Comparison of ENCODE assay signal across 37 cellular contexts in genomic region chr5:15560421-15560820, GRCh38.
"Had no signal": no experiment of that assay in that cellular context is flagged by ENCODE, and none has a peak within 500 bp of the region (broad histone marks: within the 10 kb centered on the region; RNA-seq: fewer than 3 reads in every experiment).

No MANE protein-coding gene starts in this region.

- H3K4me1 ChIP-seq: body of pancreas, Peyer's patch had no signal

- H3K27me3 ChIP-seq: body of pancreas, breast epithelium, Peyer's patch had no signal

- H3K4me3 ChIP-seq: body of pancreas, breast epithelium, Peyer's patch had no signal

- H3K4me1 Mint-ChIP-seq: activated B cell treated with CpG ODN at 0.5 μM for 24 hours; activated CD4-positive, alpha-beta memory T cell treated with anti-CD3 and anti-CD28 coated beads, Interleukin-2, amount 10 ng/mL, durations not matched to agents 7 days and 5 days; activated CD8-positive, alpha-beta memory T cell treated with anti-CD3 and anti-CD28 coated beads, Interleukin-2, amount 10 ng/mL, durations not matched to agents 7 days and 5 days; activated naive CD4-positive, alpha-beta T cell treated with anti-CD3 and anti-CD28 coated beads, Interleukin-2, amount 10 ng/mL, durations not matched to agents 7 days and 5 days; activated naive CD8-positive, alpha-beta T cell treated with anti-CD3 and anti-CD28 coated beads, Interleukin-2, amount 50 U/mL, for 24 hours; T-cell; T-helper 17 cell had no signal

- H3K27ac ChIP-seq: body of pancreas, breast epithelium, Peyer's patch, VCaP had no signal

- H3K36me3 Mint-ChIP-seq: activated CD8-positive, alpha-beta memory T cell treated with anti-CD3 and anti-CD28 coated beads, Interleukin-2, amount 10 ng/mL, durations not matched to agents 7 days and 5 days; activated naive CD4-positive, alpha-beta T cell treated with anti-CD3 and anti-CD28 coated beads, Interleukin-2, amount 10 ng/mL, durations not matched to agents 7 days and 5 days; activated naive CD8-positive, alpha-beta T cell; T-cell had no signal

- H3K9me3 ChIP-seq: body of pancreas, Peyer's patch had no signal

- H3K36me3 ChIP-seq: breast epithelium, Peyer's patch had no signal

- H3K4me3 Mint-ChIP-seq: activated B cell treated with CpG ODN at 0.5 μM for 24 hours; activated CD4-positive, alpha-beta memory T cell treated with anti-CD3 and anti-CD28 coated beads, Interleukin-2, amount 10 ng/mL, durations not matched to agents 7 days and 5 days; activated CD8-positive, alpha-beta memory T cell treated with anti-CD3 and anti-CD28 coated beads, Interleukin-2, amount 10 ng/mL, durations not matched to agents 7 days and 5 days; activated naive CD4-positive, alpha-beta T cell treated with anti-CD3 and anti-CD28 coated beads, Interleukin-2, amount 10 ng/mL, durations not matched to agents 7 days and 5 days; activated naive CD8-positive, alpha-beta T cell; activated naive CD8-positive, alpha-beta T cell treated with anti-CD3 and anti-CD28 coated beads, Interleukin-2, amount 50 U/mL, for 24 hours; T-cell; T-helper 17 cell had no signal

- DNase-seq: activated B cell treated with CpG ODN at 0.5 μM for 24 hours; activated CD4-positive, alpha-beta memory T cell treated with anti-CD3 and anti-CD28 coated beads, Interleukin-2, amount 10 ng/mL, durations not matched to agents 7 days and 5 days; activated CD4-positive, alpha-beta T cell treated with anti-CD3 and anti-CD28 coated beads for 4 hours; activated CD4-positive, CD25-positive, alpha-beta regulatory T cell treated with anti-CD3 and anti-CD28 coated beads, Interleukin-2, amount 50 U/mL, for 72 hours; activated CD8-positive, alpha-beta memory T cell treated with anti-CD3 and anti-CD28 coated beads for 24 hours; activated CD8-positive, alpha-beta memory T cell treated with anti-CD3 and anti-CD28 coated beads, Interleukin-2, amount 10 ng/mL, durations not matched to agents 7 days and 5 days; activated CD8-positive, alpha-beta memory T cell treated with anti-CD3 and anti-CD28 coated beads, Interleukin-2, amount 50 U/mL, for 48 hours; activated effector memory CD4-positive, alpha-beta T cell treated with Interleukin-2 at 50 U/mL for 16 hours; activated naive CD4-positive, alpha-beta T cell treated with anti-CD3 and anti-CD28 coated beads, Interleukin-2, amount 10 ng/mL, durations not matched to agents 7 days and 5 days; activated naive CD8-positive, alpha-beta T cell treated with anti-CD3 and anti-CD28 coated beads, Interleukin-2, amount 50 U/mL, for 24 hours; activated T-cell treated with anti-CD3 and anti-CD28 coated beads, Interleukin-2, amount 50 U/mL, for 48 hours; amygdala; body of pancreas; caudate nucleus; cerebellar nuclear complex; MM.1S; MV-4-11; NCI-H1092; NCI-H1436 treated with DMSO at 0.1 percent for 48 hours; NCI-H1694 treated with DMSO at 0.1 percent for 48 hours; NCI-H2029; NCI-H510A; NCI-H526; NCI-H748 treated with DMSO at 0.1 percent for 48 hours; NK-92 treated with Interleukin-12 subunit alpha and Interleukin-12 subunit beta, amount 100 ng/mL, for 24 hours; PC-3; Peyer's patch; RPMI8226; SIG-M5; T-cell; T-helper 17 cell; T-helper 9 cell had no signal

- H3K9me3 Mint-ChIP-seq: activated B cell treated with CpG ODN at 0.5 μM for 24 hours had no signal

- H3K27me3 Mint-ChIP-seq: activated B cell treated with CpG ODN at 0.5 μM for 24 hours; activated CD4-positive, alpha-beta memory T cell treated with anti-CD3 and anti-CD28 coated beads, Interleukin-2, amount 10 ng/mL, durations not matched to agents 7 days and 5 days; activated CD8-positive, alpha-beta memory T cell treated with anti-CD3 and anti-CD28 coated beads, Interleukin-2, amount 10 ng/mL, durations not matched to agents 7 days and 5 days; activated naive CD4-positive, alpha-beta T cell treated with anti-CD3 and anti-CD28 coated beads, Interleukin-2, amount 10 ng/mL, durations not matched to agents 7 days and 5 days; activated naive CD8-positive, alpha-beta T cell; activated naive CD8-positive, alpha-beta T cell treated with anti-CD3 and anti-CD28 coated beads, Interleukin-2, amount 50 U/mL, for 24 hours; T-cell; T-helper 17 cell had no signal

- ATAC-seq: activated CD8-positive, alpha-beta memory T cell treated with anti-CD3 and anti-CD28 coated beads, Interleukin-2, amount 10 ng/mL, durations not matched to agents 7 days and 5 days; activated naive CD8-positive, alpha-beta T cell treated with anti-CD3 and anti-CD28 coated beads, Interleukin-2, amount 50 U/mL, for 24 hours; body of pancreas; PC-3; Right ventricle myocardium inferior; SK-N-SH treated with all-trans-retinoic acid at 6 μM for 48 hours; T-cell; T-helper 17 cell had no signal

- H3K27ac Mint-ChIP-seq: activated B cell treated with CpG ODN at 0.5 μM for 24 hours; activated CD4-positive, alpha-beta memory T cell treated with anti-CD3 and anti-CD28 coated beads, Interleukin-2, amount 10 ng/mL, durations not matched to agents 7 days and 5 days; activated CD8-positive, alpha-beta memory T cell treated with anti-CD3 and anti-CD28 coated beads, Interleukin-2, amount 10 ng/mL, durations not matched to agents 7 days and 5 days; activated naive CD4-positive, alpha-beta T cell treated with anti-CD3 and anti-CD28 coated beads, Interleukin-2, amount 10 ng/mL, durations not matched to agents 7 days and 5 days; activated naive CD8-positive, alpha-beta T cell; activated naive CD8-positive, alpha-beta T cell treated with anti-CD3 and anti-CD28 coated beads, Interleukin-2, amount 50 U/mL, for 24 hours; T-cell; T-helper 17 cell had no signal
